In the genomic region with DNA sequence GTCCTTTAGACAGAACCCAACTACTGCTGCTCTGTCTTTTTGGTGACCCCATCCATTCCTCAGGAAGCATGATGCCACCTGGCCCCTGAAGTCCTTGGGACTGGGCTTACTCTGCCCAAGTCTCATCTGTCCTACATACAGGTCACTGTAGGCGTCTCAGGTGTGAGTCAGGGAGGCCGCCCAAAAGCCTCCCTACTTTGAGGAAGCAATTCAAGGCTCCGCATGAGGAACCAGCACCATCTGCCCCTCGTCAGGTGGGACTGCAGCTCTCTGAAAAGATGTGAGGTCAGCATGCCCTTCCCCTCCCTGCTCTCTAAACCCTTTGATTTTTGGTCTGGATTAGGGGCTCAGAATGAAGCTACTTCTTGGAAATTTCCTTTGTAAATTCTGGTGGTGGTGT, we compare ENCODE assay signal across 8 cellular contexts.
DNase-seq lines count a peak whose midpoint lies in the region; ATAC-seq and TF ChIP-seq lines count a peak whose summit lies in the region.

No MANE protein-coding gene starts in this region.

- H3K4me1 ChIP-seq in Loucy (ENCODE audit: insufficient read depth, low read length, poor library complexity, severe bottlenecking): no peaks in the 10 kb centered on the region

- TF ChIP-seq CTCF in GM12873 (IDR thresholded peaks at IDR 0.05; ENCODE audit: insufficient read depth, low read depth, low read length, missing control alignments) (peak; percentile 83), Loucy (conservative IDR thresholded peaks at IDR 0.05; ENCODE audit: low read length) (peak; percentile 56), fibroblast of mammary gland (conservative IDR thresholded peaks at IDR 0.05; ENCODE audit: control insufficient read depth, insufficient read depth, low read depth, low read length) (peak; percentile 15)

- no peaks in the 10 kb centered on the region for H3K36me3 ChIP-seq in Loucy (ENCODE audit: insufficient read depth, low read length)

- no peaks in the 10 kb centered on the region for H3K79me2 ChIP-seq in Loucy (ENCODE audit: insufficient read depth, low read length)

- DNase-seq in fibroblast of mammary gland (ENCODE audit: low read depth) (no peak), GM03348 (ENCODE audit: low spot score) (no peak), NCI-H1436 treated with DMSO at 0.1 percent for 48 hours (lab: John Stamatoyannopoulos, UW) (no peak), EL (no peak), SW480 (ENCODE audit: low spot score) (no peak)

- no peaks in the 10 kb centered on the region for H4K20me1 ChIP-seq in Loucy (ENCODE audit: insufficient read depth, low read length, poor library complexity, severe bottlenecking)

- ATAC-seq in GM21529 (IDR thresholded peaks at IDR 0.05; ENCODE audit: unreplicated experiment): peak; percentile 87

- H2AFZ ChIP-seq in Loucy (ENCODE audit: low read length): no peak overlapping the region

- no peaks in the 10 kb centered on the region for H3K9me3 ChIP-seq in Loucy (ENCODE audit: insufficient read depth, low read depth, low read length)

- H3K4me2 ChIP-seq in Loucy (ENCODE audit: low read depth, low read length, poor library complexity, severe bottlenecking): no peak overlapping the region

- H3K4me3 ChIP-seq in Loucy (ENCODE audit: low read length, poor library complexity, severe bottlenecking): no peak overlapping the region
- no peak overlapping the region for H3K4me3 ChIP-seq in fibroblast of mammary gland (ENCODE audit: control insufficient read depth, low read depth, low read length)

- H3F3A ChIP-seq in Loucy (ENCODE audit: low read depth): no peaks in the 10 kb centered on the region

- H3K9ac ChIP-seq in Loucy (ENCODE audit: low read depth, low read length, poor library complexity, severe bottlenecking): no peak overlapping the region

- H3K9me2 ChIP-seq in Loucy (replicated peaks; ENCODE audit: low read depth, low read length): no peaks in the 10 kb centered on the region

- no peaks in the 10 kb centered on the region for H3K27me3 ChIP-seq in Loucy (ENCODE audit: insufficient read depth, low read length, poor library complexity, severe bottlenecking)

Comparison
In these comparisons a context has a peak if more than half of its experiments do, and no peak if none do; other contexts are left out.
1. CTCF ChIP-seq: peak in every context shown above with its lines; median percentile 83 in GM12873; 56 in Loucy; 15 in fibroblast of mammary gland.